8 cellular contexts compared by ENCODE assay signal in the genomic region with DNA sequence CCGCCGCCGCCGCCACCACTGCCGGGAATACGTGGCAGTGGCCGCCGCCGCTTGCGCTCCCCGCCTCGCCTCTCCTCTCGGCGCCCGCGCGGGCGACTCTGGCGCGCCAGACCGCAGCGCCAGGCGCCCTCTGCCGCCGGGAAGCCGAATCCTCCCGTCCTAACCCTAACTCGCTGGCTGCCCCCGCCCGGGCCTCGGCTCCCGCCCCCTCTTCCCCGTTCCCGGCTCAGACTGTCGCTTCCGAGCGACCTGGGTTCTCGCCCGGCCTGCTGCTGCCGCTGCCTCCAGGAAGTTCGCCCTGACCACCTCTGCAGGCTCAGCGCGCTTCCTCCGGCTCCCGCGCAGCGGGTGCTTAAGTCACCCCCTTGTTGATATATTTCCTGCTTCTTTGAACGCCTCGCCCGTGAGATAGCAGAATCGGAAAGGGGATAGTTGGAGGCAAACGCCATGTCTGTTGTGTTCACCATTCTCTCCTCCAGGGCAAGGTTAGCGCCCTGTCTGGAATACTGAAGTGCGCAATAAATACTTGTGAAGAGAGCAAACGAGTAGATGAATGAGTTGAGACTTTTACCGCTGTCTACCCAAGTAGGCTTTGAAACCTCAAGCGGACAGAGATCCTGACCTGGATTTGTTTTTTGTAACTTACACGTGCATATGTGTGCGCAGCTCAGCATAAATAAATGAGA. TPM values are rescaled to one million over a fixed set of nuclear protein-coding genes. Genes with fewer than 3 reads are reported as not detected.
DNase-seq lines count a peak whose midpoint lies in the region; ATAC-seq and TF ChIP-seq lines count a peak whose summit lies in the region.

A gene with protein sequence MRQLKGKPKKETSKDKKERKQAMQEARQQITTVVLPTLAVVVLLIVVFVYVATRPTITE (minus strand): TSS at position 100 of the 686 bp plus-strand sequence. CDS start 64,202 bp downstream, outside the sequence.

- peaks cover 40% of the 10 kb centered on the region for H3K79me2 ChIP-seq in GM23338 (replicated peaks; ENCODE audit: insufficient read depth)

- H3K4me1 ChIP-seq in GM23338 (ENCODE audit: insufficient read depth) = peaks cover 44% of the 10 kb centered on the region

- POLR2A ChIA-PET in naive thymus-derived CD8-positive, alpha-beta T cell (lab: Charles Lee) = no interaction called here

- no peaks in the 10 kb centered on the region for H3K36me3 ChIP-seq in GM23338 (ENCODE audit: insufficient read depth)

- peak within 1 kb of the TSS; percentile 95 for H3K4me2 ChIP-seq in GM23338

- peak within 1 kb of the TSS; percentile 86 for H2AFZ ChIP-seq in GM23338

- H3K4me3 ChIP-seq in GM23338 (peak within 1 kb of the TSS; percentile 81), fibroblast of mammary gland (ENCODE audit: control insufficient read depth, low read depth, low read length) (peak within 1 kb of the TSS; percentile 67)

- H3K27ac Mint-ChIP-seq in GM23338 = peak within 1 kb of the TSS; percentile 95
- H3K27ac Mint-ChIP-seq in activated T-helper 1 cell treated with anti-CD3 and anti-CD28 coated beads, Interleukin-12 subunit alpha, Interleukin-12 subunit beta, Interleukin-2, Interleukin-4 antibody, amounts not matched to agents 30 ng/mL and 10 ng/mL and 1 ng/mL, durations not matched to agents 14 hours and 24 hours and 36 hours = peak within 1 kb of the TSS; percentile 85
- H3K27ac Mint-ChIP-seq in naive thymus-derived CD8-positive, alpha-beta T cell = peak within 1 kb of the TSS in 7 of 10 donors; percentile 6 to 91 (median 61)

- peaks cover 7% of the 10 kb centered on the region for H3K27me3 Mint-ChIP-seq in GM23338 (ENCODE audit: insufficient read depth, low read depth, poor library complexity)
- peaks cover 3% of the 10 kb centered on the region for H3K27me3 Mint-ChIP-seq in activated T-helper 1 cell treated with anti-CD3 and anti-CD28 coated beads, Interleukin-12 subunit alpha, Interleukin-12 subunit beta, Interleukin-2, Interleukin-4 antibody, amounts not matched to agents 30 ng/mL and 10 ng/mL and 1 ng/mL, durations not matched to agents 14 hours and 24 hours and 36 hours (ENCODE audit: insufficient read depth)
- peaks cover 6 to 22% (median 14%) of the 10 kb centered on the region in 5 donors for H3K27me3 Mint-ChIP-seq in naive thymus-derived CD8-positive, alpha-beta T cell

- peak within 1 kb of the TSS; percentile 79; the same call in 1 of the 2 replicates for H3K27ac ChIP-seq in GM23338 (ENCODE audit: low read depth)

- H4K20me1 ChIP-seq in GM23338 (replicated peaks; ENCODE audit: insufficient read depth) = no peaks in the 10 kb centered on the region

- intact Hi-C loops in activated T-helper 1 cell treated with anti-CD3 and anti-CD28 coated beads, Interleukin-12 subunit alpha, Interleukin-12 subunit beta, Interleukin-2, Interleukin-4 antibody, amounts not matched to agents 30 ng/mL and 10 ng/mL and 1 ng/mL, durations not matched to agents 14 hours and 24 hours and 36 hours (cut with micrococcal nuclease) = loop anchor here (1.0 to 5.0 kb wide), 11 partner anchors 41 to 999 kb away; partner anchors contain the start of genes C11orf54, CEP295, FUT4 and MED17

- TF ChIP-seq CTCF in GM23338 (conservative IDR thresholded peaks at IDR 0.05; ENCODE audit: low read depth in 2 of 2) (peak; percentile 40 to 78), fibroblast of mammary gland (conservative IDR thresholded peaks at IDR 0.05; ENCODE audit: control insufficient read depth, insufficient read depth, low read depth, low read length) (peak; percentile 40)

- ATAC-seq in GM23338 = peak; percentile 78
- ATAC-seq in naive thymus-derived CD8-positive, alpha-beta T cell = peak; percentile 71 to 87

- H3K27me3 ChIP-seq in GM23338 (ENCODE audit: insufficient read depth) = no peaks in the 10 kb centered on the region

- no peaks in the 10 kb centered on the region for H3K9me2 ChIP-seq in GM23338 (ENCODE audit: insufficient read depth)

- H3F3A ChIP-seq in GM23338 (replicated peaks; ENCODE audit: low read depth) = no peaks in the 10 kb centered on the region

- peak within 1 kb of the TSS; percentile 87 for H3K4me3 Mint-ChIP-seq in GM23338
- peak within 1 kb of the TSS; percentile 93 for H3K4me3 Mint-ChIP-seq in activated T-helper 1 cell treated with anti-CD3 and anti-CD28 coated beads, Interleukin-12 subunit alpha, Interleukin-12 subunit beta, Interleukin-2, Interleukin-4 antibody, amounts not matched to agents 30 ng/mL and 10 ng/mL and 1 ng/mL, durations not matched to agents 14 hours and 24 hours and 36 hours
- H3K4me3 Mint-ChIP-seq in naive thymus-derived CD8-positive, alpha-beta T cell = peak within 1 kb of the TSS; percentile 84 to 95 (median 92)

- DNase-seq in Daoy (ENCODE audit: low read depth) (peak; percentile 88), GM23338 (ENCODE audit: low spot score) (peak; percentile 95), Kasumi-1 (lab: John Stamatoyannopoulos, UW) (peak; percentile 68 to 78), RPMI7951 (ENCODE audit: low read depth) (peak; percentile 74), fibroblast of mammary gland (ENCODE audit: low read depth) (peak; percentile 69)
- DNase-seq in activated T-helper 1 cell treated with anti-CD3 and anti-CD28 coated beads, Interleukin-12 subunit alpha, Interleukin-12 subunit beta, Interleukin-2, Interleukin-4 antibody, amounts not matched to agents 30 ng/mL and 10 ng/mL and 1 ng/mL, durations not matched to agents 14 hours and 24 hours and 36 hours (ENCODE audit: low spot score) = peak; percentile 67
- DNase-seq in naive thymus-derived CD8-positive, alpha-beta T cell = peak; percentile 36 to 70 (median 40)
- peak; percentile 60 for DNase-seq in stimulated activated naive CD4-positive, alpha-beta T cell treated with Interleukin-2 at 50 U/mL for 16 hours (lab: John Stamatoyannopoulos, UW)

- H3K4me1 Mint-ChIP-seq in GM23338 = peaks cover 63% of the 10 kb centered on the region
- peaks cover 28% of the 10 kb centered on the region for H3K4me1 Mint-ChIP-seq in activated T-helper 1 cell treated with anti-CD3 and anti-CD28 coated beads, Interleukin-12 subunit alpha, Interleukin-12 subunit beta, Interleukin-2, Interleukin-4 antibody, amounts not matched to agents 30 ng/mL and 10 ng/mL and 1 ng/mL, durations not matched to agents 14 hours and 24 hours and 36 hours (ENCODE audit: low read depth)
- H3K4me1 Mint-ChIP-seq in naive thymus-derived CD8-positive, alpha-beta T cell = peaks cover 8 to 29% (median 13%) of the 10 kb centered on the region in 4 donors

- no peaks in the 10 kb centered on the region for H3K9me3 Mint-ChIP-seq in GM23338
- no peaks in the 10 kb centered on the region for H3K9me3 Mint-ChIP-seq in activated T-helper 1 cell treated with anti-CD3 and anti-CD28 coated beads, Interleukin-12 subunit alpha, Interleukin-12 subunit beta, Interleukin-2, Interleukin-4 antibody, amounts not matched to agents 30 ng/mL and 10 ng/mL and 1 ng/mL, durations not matched to agents 14 hours and 24 hours and 36 hours
- H3K9me3 Mint-ChIP-seq in naive thymus-derived CD8-positive, alpha-beta T cell = no peaks in the 10 kb centered on the region

- no peaks in the 10 kb centered on the region; the same call in 2 of the 3 replicates for H3K36me3 Mint-ChIP-seq in GM23338 (ENCODE audit: low read depth)
- H3K36me3 Mint-ChIP-seq in activated T-helper 1 cell treated with anti-CD3 and anti-CD28 coated beads, Interleukin-12 subunit alpha, Interleukin-12 subunit beta, Interleukin-2, Interleukin-4 antibody, amounts not matched to agents 30 ng/mL and 10 ng/mL and 1 ng/mL, durations not matched to agents 14 hours and 24 hours and 36 hours (ENCODE audit: low read depth) = no peaks in the 10 kb centered on the region
- no peaks in the 10 kb centered on the region for H3K36me3 Mint-ChIP-seq in naive thymus-derived CD8-positive, alpha-beta T cell

TF ChIP-seq in GM23338, 12 proteins besides CTCF, POLR2A, EP300 and RAD21:
- peak; percentile 53; the same call in 1 of the 2 replicates for TF ChIP-seq CREB1 (CRISPR knock-in tag; IDR thresholded peaks at IDR 0.05; ENCODE audit: low read depth)
- no peak for TF ChIP-seq STAT1 (IDR thresholded peaks at IDR 0.05; ENCODE audit: unreplicated experiment)
- 0 out of 2 replicates have a peak, but pooled peaks have one; percentile 22 for TF ChIP-seq POLR2AphosphoS5 (IDR thresholded peaks at IDR 0.05; ENCODE audit: low read depth)

RNA-seq across cellular contexts. Expression of the gene that starts here (rescaled TPM):
- 27.5 and 49.1 TPM in 2 replicates for total RNA-seq in Daoy (2014; rRNA removed; shearing (Covaris generic))
- total RNA-seq in GM23338 (2014; rRNA removed; shearing (Covaris generic)) = 21.9 and 49.0 TPM in 2 replicates
- 42.2 and 47.6 TPM in 2 replicates for polyA plus RNA-seq in GM23338 (2016; fragmentation: Nextera tagmentation; extraction: Ambion mirVana)
- 4.2 and 7.2 TPM in 2 replicates for total RNA-seq in RPMI7951 (2014; rRNA removed; shearing (Covaris generic))
- 33.4 and 34.8 TPM in 2 replicates for total RNA-seq in activated T-helper 1 cell treated with anti-CD3 and anti-CD28 coated beads, Interleukin-12 subunit alpha, Interleukin-12 subunit beta, Interleukin-2, Interleukin-4 antibody, amounts not matched to agents 30 ng/mL and 10 ng/mL and 1 ng/mL, durations not matched to agents 14 hours and 24 hours and 36 hours
- under 1 TPM in 1 of 2 experiments, not detected in 1; 0.99 TPM for total RNA-seq in naive thymus-derived CD8-positive, alpha-beta T cell
- polyA plus RNA-seq in naive thymus-derived CD8-positive, alpha-beta T cell = 1 to 10 TPM in 1 of 3 donors, under 1 TPM in 1, not detected in 1; 0.99 to 1.8 TPM

Comparison
In these comparisons a context has a peak if more than half of its experiments do, and no peak if none do; other contexts are left out.
1. Peak in every context shown above with its lines: DNase-seq, ATAC-seq, H3K4me3 ChIP-seq and H3K27ac ChIP-seq.
2. RNA of the gene that starts here (polyA plus RNA-seq): 42.2 to 47.6 TPM in GM23338; 0.99 to 1.8 TPM in naive thymus-derived CD8-positive, alpha-beta T cell; every median in the first group is over 10 times any median in the second.
3. DNase-seq: peak in every context shown above with its lines; median percentile 95 in GM23338; 88 in Daoy; 74 in RPMI7951; 73 in Kasumi-1; 69 in fibroblast of mammary gland; 67 in activated T-helper 1 cell treated with anti-CD3 and anti-CD28 coated beads, Interleukin-12 subunit alpha, Interleukin-12 subunit beta, Interleukin-2, Interleukin-4 antibody, amounts not matched to agents 30 ng/mL and 10 ng/mL and 1 ng/mL, durations not matched to agents 14 hours and 24 hours and 36 hours; 60 in stimulated activated naive CD4-positive, alpha-beta T cell treated with Interleukin-2 at 50 U/mL for 16 hours; 40 in naive thymus-derived CD8-positive, alpha-beta T cell.